8 cellular contexts compared by ENCODE assay signal in the genomic region with DNA sequence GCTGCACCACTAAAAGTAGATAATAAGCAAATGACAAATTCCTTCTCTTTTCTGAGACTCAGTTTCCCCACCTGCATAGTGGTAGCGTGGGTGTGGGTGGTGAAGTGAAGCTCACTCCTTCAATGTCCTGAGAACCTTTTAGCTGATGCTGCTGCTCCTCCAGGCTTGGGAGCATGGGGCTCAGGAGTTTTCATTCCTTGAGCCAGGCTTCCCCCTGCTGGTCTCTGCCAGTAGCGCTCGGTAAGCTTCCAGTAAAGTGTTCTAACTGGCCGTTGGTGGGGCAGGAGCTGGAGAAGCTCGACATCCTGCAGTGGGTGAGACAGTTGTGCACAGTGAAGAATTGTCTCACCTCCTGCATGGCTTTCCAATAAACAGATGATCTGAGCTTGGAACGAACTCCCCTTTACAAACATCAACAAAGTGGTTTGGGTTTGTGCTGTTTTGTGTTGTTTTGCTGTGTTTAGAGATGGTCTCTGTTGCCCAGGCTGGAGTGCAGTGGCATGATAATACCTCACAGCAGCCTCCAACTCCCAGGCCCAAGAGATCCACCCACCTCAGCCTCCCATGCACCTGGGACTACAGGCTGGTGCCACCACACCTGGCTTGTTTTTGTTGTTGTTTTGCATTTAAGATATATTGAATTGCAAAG. TPM values are rescaled to one million over a fixed set of nuclear protein-coding genes. Genes with fewer than 3 reads are reported as not detected.
DNase-seq lines count a peak whose midpoint lies in the region; ATAC-seq and TF ChIP-seq lines count a peak whose summit lies in the region.

No MANE protein-coding gene starts in this region.

- H3K9me3 ChIP-seq in right lobe of liver, result no peaks in the 10 kb centered on the region

- no peaks in the 10 kb centered on the region for H3K36me3 ChIP-seq in right lobe of liver

- H3K4me1 Mint-ChIP-seq in CD14-positive monocyte, result peaks cover 15% of the 10 kb centered on the region
- peaks cover 8% of the 10 kb centered on the region for H3K4me1 Mint-ChIP-seq in chondrocyte (ENCODE audit: low read depth)

- intact Hi-C loops in CD14-positive monocyte (cut with micrococcal nuclease), result loop anchor here (2.0 to 10.0 kb wide), 5 partner anchors 55 to 205 kb away; partner anchors contain the start of gene SLC36A1 (in 1 of the 2)
- intact Hi-C loops in right lobe of liver (cut with DNase I), result loop anchor here in 1 of 2 donors (10.0 kb wide), 1 partner anchor 93 kb away; no protein-coding TSS in a partner anchor

- no peak overlapping the region for H3K27ac ChIP-seq in right lobe of liver

- TF ChIP-seq CTCF in CD14-positive monocyte (IDR thresholded peaks at IDR 0.05) (peak; percentile 92), chondrocyte (IDR thresholded peaks at IDR 0.05) (peak; percentile 96), right lobe of liver (IDR thresholded peaks at IDR 0.05) (peak; percentile 68 to 82 (median 80))

- peaks cover 0 to 4% (median 0%) of the 10 kb centered on the region in 4 donors for H3K4me1 ChIP-seq in right lobe of liver

- no peaks in the 10 kb centered on the region for H3K27me3 ChIP-seq in right lobe of liver

- no peak overlapping the region for H3K4me3 ChIP-seq in right lobe of liver

- no peak overlapping the region for H3K4me3 Mint-ChIP-seq in CD14-positive monocyte
- no peak overlapping the region for H3K4me3 Mint-ChIP-seq in chondrocyte (ENCODE audit: unreplicated experiment)

- ATAC-seq in HG03196 (IDR thresholded peaks at IDR 0.05; ENCODE audit: unreplicated experiment) (peak; percentile 94), right lobe of liver (peak; percentile 99 to 100 (median 99))

- H3K27me3 Mint-ChIP-seq in CD14-positive monocyte (ENCODE audit: low read depth in 3 of 3) (peaks cover 1 to 3% (median 1%) of the 10 kb centered on the region in 3 donors), chondrocyte (ENCODE audit: low read depth) (no peaks in the 10 kb centered on the region)

- H3K36me3 Mint-ChIP-seq in CD14-positive monocyte (no peaks in the 10 kb centered on the region), chondrocyte (ENCODE audit: low read depth) (no peaks in the 10 kb centered on the region)

- H3K27ac Mint-ChIP-seq in CD14-positive monocyte, result peak overlapping the region in 1 of 7 donors; percentile 5
- H3K27ac Mint-ChIP-seq in chondrocyte (ENCODE audit: unreplicated experiment), result peak overlapping the region; percentile 63

- 0% methylated on average over 3 of the region's 6 CpGs for WGBS in right lobe of liver (ENCODE audit: insufficient coverage, low coverage, low lambda C conversion rate, missing lambda C conversion rate)

- TF ChIP-seq POLR2A in right lobe of liver (IDR thresholded peaks at IDR 0.05), result no peak

- peak; percentile 61 for DNase-seq in CD14-positive monocyte (ENCODE audit: low spot score)
- peak; percentile 73 for DNase-seq in GM19238 (ENCODE audit: insufficient read length, low spot score)
- peak; percentile 81 for DNase-seq in NCI-H460 (ENCODE audit: extremely low read depth, low read depth)
- peak; percentile 33 to 64 for DNase-seq in activated CD4-positive, alpha-beta T cell treated with anti-CD3 and anti-CD28 coated beads for 24 hours (ENCODE audit: low read depth in 2 of 2)
- DNase-seq in chondrocyte (ENCODE audit: low spot score), result no peak
- DNase-seq in right lobe of liver, result peak; percentile 72 to 77 (median 76)
- DNase-seq in stimulated activated CD4-positive, alpha-beta T cell treated with anti-CD3 and anti-CD28 coated beads, TNF-alpha, amount 100 ng/mL, for 48 hours (ENCODE audit: low read depth in 3 of 3), result peak; percentile 54 to 57 (median 57)

- H3K9me3 Mint-ChIP-seq in CD14-positive monocyte (peaks cover 0 to 2% (median 0%) of the 10 kb centered on the region in 7 donors), chondrocyte (ENCODE audit: low read depth) (no peaks in the 10 kb centered on the region)

RNA-seq across cellular contexts. Expression of gene SPARC, which starts 34.6 kb away (rescaled TPM):
- polyA plus RNA-seq in CD14-positive monocyte, result 10 to 100 TPM; 10.7 to 19.7 TPM
- 0.29 and 0.45 TPM in 2 replicates for total RNA-seq in NCI-H460 (2014; rRNA removed; shearing (Covaris generic))
- polyA plus RNA-seq in NCI-H460 (2014; cell fraction: nucleus; rRNA removed), result not detected in 2 replicates
- 19,093 to 24,474 TPM (median 24,306 TPM) in 3 replicates for total RNA-seq in chondrocyte
- 100 to 1,000 TPM in 4 of 6 experiments, 10 to 100 TPM in 2; 62.2 to 277 (median 109) TPM for total RNA-seq in right lobe of liver

Comparison
In these comparisons a context has a peak if more than half of its experiments do, and no peak if none do; other contexts are left out.
1. RNA of gene SPARC, which starts 34.6 kb away (total RNA-seq): 19,093 to 24,474 TPM in chondrocyte; 62.2 to 277 TPM in right lobe of liver and 0.29 to 0.45 TPM in NCI-H460; every median in the first group is over 10 times any median in the second.
2. Peak in every context shown above with its lines, with median percentiles within 50 percentile points of each other: CTCF ChIP-seq.